In the genomic region with DNA sequence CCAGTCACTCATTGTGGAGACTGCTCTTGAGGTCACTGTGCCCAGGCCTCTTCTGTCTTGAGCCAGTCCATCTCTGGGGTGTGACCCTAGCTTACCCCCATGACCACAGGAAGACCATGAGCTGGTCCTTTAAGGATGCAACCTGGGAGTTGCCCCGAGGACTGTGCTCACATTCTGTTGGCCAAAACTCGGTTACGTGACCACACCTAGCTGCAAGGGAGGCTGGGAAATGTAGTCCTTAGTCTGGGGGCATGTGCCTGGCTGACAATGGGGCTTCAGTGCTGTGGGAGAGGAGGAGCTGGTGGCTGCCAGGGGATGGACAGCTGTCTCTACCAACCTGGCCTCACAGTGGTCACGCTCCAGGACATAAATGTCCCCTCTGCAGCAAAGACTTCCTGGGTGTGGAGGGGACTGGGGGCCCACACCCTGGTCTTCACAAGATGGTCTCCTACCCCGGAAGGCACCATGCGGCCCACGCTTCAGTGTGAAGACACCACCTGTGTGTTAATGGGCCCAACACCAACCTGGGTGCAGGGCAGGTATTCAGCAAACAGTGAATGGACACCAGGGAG, we compare ENCODE assay signal across 11 cellular contexts. TPM values are rescaled to one million over a fixed set of nuclear protein-coding genes. Genes with fewer than 3 reads are reported as not detected.
DNase-seq lines count a peak whose midpoint lies in the region; ATAC-seq, FAIRE-seq and TF ChIP-seq lines count a peak whose summit lies in the region.
"Had no signal": no experiment of that assay in that cellular context is flagged by ENCODE, and none has a peak within 500 bp of the region (broad histone marks: within the 10 kb centered on the region; RNA-seq: fewer than 3 reads in every experiment).

No MANE protein-coding gene starts in this region.

- no peaks in the 10 kb centered on the region; the same call in 1 of the 2 replicates for H4K20me1 ChIP-seq in HepG2 (ENCODE audit: insufficient read depth, low read length)

- no peaks in the 10 kb centered on the region for H3K4me1 ChIP-seq in HepG2 (ENCODE audit: insufficient read depth, low read length)
- H3K4me1 ChIP-seq in right lobe of liver, result no peaks in the 10 kb centered on the region

- H3K79me2 ChIP-seq in HepG2 (ENCODE audit: insufficient read depth, low read length), result no peaks in the 10 kb centered on the region

- TF ChIP-seq CTCF in HepG2 (CRISPR knock-in tag; IDR thresholded peaks at IDR 0.05) (0 out of 2 replicates have a peak, but pooled peaks have one; percentile 6), right lobe of liver (IDR thresholded peaks at IDR 0.05) (no peak)

- in situ Hi-C loops in HepG2 (cut with HindIII; ENCODE audit: extremely low pct_ligation_motif_present, low pct_unique_long_range_greater_than_20kb), result no loop called here

- no peak overlapping the region for H3K4me3 ChIP-seq in HepG2 (replicated peaks in 1 of 3; ENCODE audit: insufficient read depth in 1 of 3, low read depth in 2 of 3, low read length in 3 of 3)
- H3K4me3 ChIP-seq in right lobe of liver, result no peak overlapping the region
- H3K4me3 ChIP-seq: BLaER1 had no signal

- no TSS peak for BruUV-seq in HepG2 (replicated peaks; lab: Mats Ljungman, UMichigan)

- WGBS in HepG2 (ENCODE audit: low lambda C conversion rate), result 35% methylated on average over 7 of the region's 7 CpGs
- WGBS in right lobe of liver (ENCODE audit: insufficient coverage, low coverage, low lambda C conversion rate, missing lambda C conversion rate), result 43% methylated on average over 1 of the region's 7 CpGs

- CTCF ChIA-PET in HepG2 (lab: Yijun Ruan, JAX; ENCODE audit: low intra/inter-chr PET ratio, low total read pairs), result no interaction called here

- H3K27me3 ChIP-seq in HepG2 (ENCODE audit: control insufficient read depth in 1 of 2, insufficient read depth in 2 of 2, low read length in 2 of 2), result peaks cover 18 to 86% of the 10 kb centered on the region in 2 experiments
- H3K27me3 ChIP-seq in right lobe of liver, result no peaks in the 10 kb centered on the region

- TF ChIP-seq EP300 in HepG2 (IDR thresholded peaks at IDR 0.05; ENCODE audit: low read depth in 2 of 2, low read length in 2 of 2), result no peak
- TF ChIP-seq EP300 in HepG2 (CRISPR knock-in tag; IDR thresholded peaks at IDR 0.05; ENCODE audit: borderline replicate concordance), result no peak

- DNase-seq in HepG2 (ENCODE audit: low spot score) (peak; percentile 40), right lobe of liver (no peak), NCI-H2227 treated with DMSO at 0.1 percent for 48 hours (lab: John Stamatoyannopoulos, UW) (peak; percentile 0), cerebellar cortex (ENCODE audit: low spot score) (peak; percentile 46), NCI-H2107 treated with DMSO at 0.1 percent for 48 hours (lab: John Stamatoyannopoulos, UW; ENCODE audit: unreplicated experiment) (no peak), retina (no peak)
- DNase-seq in NK-92 treated with Interleukin-12 subunit alpha and Interleukin-12 subunit beta, amount 100 ng/mL, for 24 hours (lab: John Stamatoyannopoulos, UW), result no peak
- DNase-seq: immature natural killer cell; stimulated activated naive CD4-positive, alpha-beta T cell had no signal

- no peak overlapping the region for H3K9ac ChIP-seq in HepG2 (ENCODE audit: insufficient read depth, low read depth, low read length)
- H3K9ac ChIP-seq: BLaER1 had no signal

- TF ChIP-seq RAD21 in HepG2 (CRISPR knock-in tag; IDR thresholded peaks at IDR 0.05), result no peak

- TF ChIP-seq POLR2A in HepG2 (IDR thresholded peaks at IDR 0.05; ENCODE audit: insufficient read depth in 1 of 2, low read depth in 2 of 2, low read length in 2 of 2) (no peak), right lobe of liver (IDR thresholded peaks at IDR 0.05) (no peak)

- H3K4me2 ChIP-seq in HepG2 (ENCODE audit: low read depth, low read length), result no peak overlapping the region
- H3K4me2 ChIP-seq: BLaER1 had no signal

- H3K36me3 ChIP-seq in HepG2 (replicated peaks in 1 of 2; ENCODE audit: control insufficient read depth in 1 of 2, insufficient read depth in 2 of 2, low read length in 2 of 2) (no peaks in the 10 kb centered on the region), right lobe of liver (no peaks in the 10 kb centered on the region)
- H3K36me3 ChIP-seq: BLaER1 had no signal

- H3K9me3 ChIP-seq in HepG2 (ENCODE audit: low read length) (no peaks in the 10 kb centered on the region), right lobe of liver (no peaks in the 10 kb centered on the region)

- H3K27ac ChIP-seq in HepG2 (ENCODE audit: extremely low read length, insufficient read depth, low read length) (no peak overlapping the region), right lobe of liver (no peak overlapping the region)
- H3K27ac ChIP-seq: BLaER1 had no signal

- no peak overlapping the region for H2AFZ ChIP-seq in HepG2 (ENCODE audit: low read length)

- POLR2A ChIA-PET in HepG2 (lab: Yijun Ruan, JAX), result no interaction called here

- peak; percentile 52 for FAIRE-seq in HepG2 (lab: Jason Lieb, UNC)

- intact Hi-C loops in HepG2 (cut with micrococcal nuclease; ENCODE audit: unreplicated experiment), result no loop called here
- intact Hi-C loops in right lobe of liver (cut with DNase I), result no loop called here

- ATAC-seq in HepG2, result peak; percentile 41
- no peak for ATAC-seq in right lobe of liver
- ATAC-seq in GM21528 (IDR thresholded peaks at IDR 0.05; ENCODE audit: low FRiP score, unreplicated experiment), result no peak

TF ChIP-seq in HepG2, 621 proteins besides CTCF, POLR2A, EP300 and RAD21 (continues in another document):
- TF ChIP-seq ZNF264 (CRISPR knock-in tag; IDR thresholded peaks at IDR 0.05) (no peak), NR2F2 (IDR thresholded peaks at IDR 0.05; ENCODE audit: borderline replicate concordance, low read depth) (no peak), TP53 (CRISPR knock-in tag; conservative IDR thresholded peaks at IDR 0.05) (no peak), ATM (IDR thresholded peaks at IDR 0.05; ENCODE audit: borderline replicate concordance) (no peak), ZFX (CRISPR knock-in tag; IDR thresholded peaks at IDR 0.05; ENCODE audit: low read depth) (no peak), GATA4 (IDR thresholded peaks at IDR 0.05; ENCODE audit: borderline replicate concordance, low read depth) (no peak), CREB1 (IDR thresholded peaks at IDR 0.05) (no peak), CREB1 (CRISPR knock-in tag; IDR thresholded peaks at IDR 0.05) (peak; percentile 66), ZBTB7A (CRISPR knock-in tag; IDR thresholded peaks at IDR 0.05) (no peak), NFYB (CRISPR knock-in tag; IDR thresholded peaks at IDR 0.05) (peak; percentile 65), FOXK1 (CRISPR knock-in tag; IDR thresholded peaks at IDR 0.05; ENCODE audit: borderline replicate concordance, low read depth) (no peak), ATRX (CRISPR knock-in tag; IDR thresholded peaks at IDR 0.05; ENCODE audit: borderline replicate concordance) (no peak), ZFP90 (CRISPR knock-in tag; IDR thresholded peaks at IDR 0.05; ENCODE audit: borderline replicate concordance) (no peak), ZSCAN20 (CRISPR knock-in tag; IDR thresholded peaks at IDR 0.05; ENCODE audit: borderline replicate concordance) (no peak)
- TF ChIP-seq, protein P1, sequence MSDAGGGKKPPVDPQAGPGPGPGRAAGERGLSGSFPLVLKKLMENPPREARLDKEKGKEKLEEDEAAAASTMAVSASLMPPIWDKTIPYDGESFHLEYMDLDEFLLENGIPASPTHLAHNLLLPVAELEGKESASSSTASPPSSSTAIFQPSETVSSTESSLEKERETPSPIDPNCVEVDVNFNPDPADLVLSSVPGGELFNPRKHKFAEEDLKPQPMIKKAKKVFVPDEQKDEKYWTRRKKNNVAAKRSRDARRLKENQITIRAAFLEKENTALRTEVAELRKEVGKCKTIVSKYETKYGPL (CRISPR knock-in tag; IDR thresholded peaks at IDR 0.05), result no peak

RNA-seq across cellular contexts. Expression of a gene that starts 55.4 kb away (rescaled TPM):
- total RNA-seq in HepG2 (2016; rRNA removed; fragmentation: Illumina TruSeq; extraction: Trizol) (not detected in 2 replicates), right lobe of liver (under 1 TPM in 2 of 6 experiments, not detected in 4; 0.07 to 0.12 TPM)
- not detected in 2 replicates for total RNA-seq in HepG2 (2016; cell fraction: cytosol; rRNA removed; fragmentation: Illumina TruSeq; extraction: Trizol; ENCODE audit: low read depth)
- not detected in 2 replicates for total RNA-seq in HepG2 (2016; cell fraction: insoluble cytoplasmic fraction; rRNA removed; fragmentation: Illumina TruSeq; extraction: Trizol)
- not detected in 2 replicates for total RNA-seq in HepG2 (2016; cell fraction: membrane; rRNA removed; fragmentation: Illumina TruSeq; extraction: Trizol)
- total RNA-seq in HepG2 (2016; cell fraction: nucleus; rRNA removed; fragmentation: Illumina TruSeq; extraction: Trizol), result not detected in 2 replicates
- not detected in 2 replicates for polyA plus RNA-seq in HepG2 (2011; rRNA removed)
- not detected in 2 replicates for polyA plus RNA-seq in HepG2 (2011; cell fraction: cytosol; rRNA removed)
- not detected in 2 replicates for polyA plus RNA-seq in HepG2 (2011; cell fraction: nucleus; rRNA removed)
- polyA plus RNA-seq in HepG2 (2012), result 0.07 and 0.08 TPM in 2 replicates
- not detected in 2 replicates for polyA plus RNA-seq in HepG2 (2016; cell fraction: cytosol; fragmentation: Illumina TruSeq; extraction: Trizol; ENCODE audit: low read depth)
- polyA plus RNA-seq in HepG2 (2016; cell fraction: insoluble cytoplasmic fraction; fragmentation: Illumina TruSeq; extraction: Trizol; ENCODE audit: low read depth), result not detected in 2 replicates
- not detected in 2 replicates for polyA plus RNA-seq in HepG2 (2016; cell fraction: membrane; fragmentation: Illumina TruSeq; extraction: Trizol; ENCODE audit: low read depth)
- not detected in 2 replicates for polyA plus RNA-seq in HepG2 (2016; cell fraction: nucleus; fragmentation: Illumina TruSeq; extraction: Trizol; ENCODE audit: insufficient read depth, low read depth)
- polyA minus RNA-seq in HepG2 (2011; rRNA and poly(A)+ RNA removed; ENCODE audit: low replicate concordance), result 0.07 TPM in 1 of 2 replicates, not detected in the other
- not detected in 2 replicates for polyA minus RNA-seq in HepG2 (2011; cell fraction: cytosol; rRNA and poly(A)+ RNA removed)
- not detected in 2 replicates for polyA minus RNA-seq in HepG2 (2011; cell fraction: nucleus; rRNA and poly(A)+ RNA removed)
- polyA plus RNA-seq: immature natural killer cell had no signal

Comparison
In these comparisons a context has a peak if more than half of its experiments do, and no peak if none do; other contexts are left out.
1. DNase-seq: peak in HepG2 (single experiment), NCI-H2227 treated with DMSO at 0.1 percent for 48 hours (single experiment) and cerebellar cortex (single experiment); none in right lobe of liver (0 of 3), NK-92 treated with Interleukin-12 subunit alpha and Interleukin-12 subunit beta, amount 100 ng/mL, for 24 hours (single experiment), NCI-H2107 treated with DMSO at 0.1 percent for 48 hours (single experiment) and retina (single experiment).